ENCODE assay signal across 10 cellular contexts in the genomic region with DNA sequence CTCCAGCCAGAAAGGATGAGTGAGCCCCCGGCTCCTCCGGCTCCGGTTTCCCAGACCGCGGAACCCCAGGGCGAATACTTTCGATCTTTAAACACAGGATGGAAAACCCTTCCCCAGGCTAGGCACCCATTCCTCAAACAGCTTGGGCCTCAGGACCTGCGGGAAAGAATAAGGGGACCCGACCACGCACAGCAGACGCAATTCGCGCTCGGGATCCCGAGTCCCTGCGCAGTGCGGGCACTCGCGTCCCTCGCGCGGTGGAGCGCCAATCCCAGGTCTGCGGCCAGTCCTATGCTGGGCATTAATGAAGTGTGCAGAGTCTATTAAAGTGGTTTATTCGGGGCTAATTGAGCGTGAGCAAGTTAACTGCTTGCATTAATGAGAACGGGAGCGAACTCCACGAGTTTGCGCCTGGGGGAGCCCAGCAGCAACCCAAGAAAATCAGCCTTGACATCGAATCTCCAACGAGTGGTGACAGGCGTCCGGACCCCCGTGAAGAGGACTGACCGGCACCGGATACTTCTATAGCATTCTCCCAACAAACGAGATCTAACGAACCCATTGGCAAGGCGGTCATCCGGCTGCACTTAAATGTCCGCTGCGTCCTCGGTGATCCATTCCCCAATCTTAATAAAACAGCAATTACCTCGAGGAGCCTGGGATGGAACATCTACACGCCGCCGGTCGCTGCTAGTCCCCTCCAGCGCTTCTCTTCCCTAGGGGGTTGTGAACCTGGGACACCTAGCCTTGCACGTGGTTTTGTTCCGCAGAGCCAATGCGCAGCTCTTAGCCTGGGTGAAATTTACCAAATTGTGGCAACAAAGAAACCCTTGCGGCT. TPM values are rescaled to one million over a fixed set of nuclear protein-coding genes. Genes with fewer than 3 reads are reported as not detected.
A peak's percentile ranks its signal among the peaks of the same experiment; 100 is the strongest.
DNase-seq lines count a peak whose midpoint lies in the region; TF ChIP-seq lines count a peak whose summit lies in the region.
"Had no signal": no experiment of that assay in that cellular context is flagged by ENCODE, and none has a peak within 500 bp of the region (broad histone marks: within the 10 kb centered on the region; RNA-seq: fewer than 3 reads in every experiment).

No MANE protein-coding gene starts in this region.

- H3K4me1 ChIP-seq in endodermal cell (ENCODE audit: control insufficient read depth, insufficient read depth, low read length), result no peaks in the 10 kb centered on the region

- H3K4me1 Mint-ChIP-seq in endodermal cell (peaks cover 15% of the 10 kb centered on the region), nephron progenitor cell (peaks cover 80% of the 10 kb centered on the region)

- H3K27ac ChIP-seq in endodermal cell (ENCODE audit: low read depth, low read length), result no peak overlapping the region
- H3K27ac ChIP-seq: epithelial cell of prostate had no signal

- no peaks in the 10 kb centered on the region for H3K36me3 ChIP-seq in endodermal cell (ENCODE audit: control insufficient read depth, insufficient read depth, low read length)

- H3K27ac Mint-ChIP-seq in endodermal cell (no peak overlapping the region), nephron progenitor cell (no peak overlapping the region)

- H3K9ac ChIP-seq in endodermal cell (ENCODE audit: extremely low read depth, low read length, poor library complexity, severe bottlenecking), result no peak overlapping the region

- H3K27me3 ChIP-seq in endodermal cell (ENCODE audit: control insufficient read depth, insufficient read depth, low read length, poor library complexity, severe bottlenecking), result peaks cover 99% of the 10 kb centered on the region

- TF ChIP-seq CTCF in AG09309 (IDR thresholded peaks at IDR 0.05; ENCODE audit: control insufficient read depth, insufficient read depth, low read depth, low read length, missing control alignments) (no peak), HFF-Myc (IDR thresholded peaks at IDR 0.05; ENCODE audit: low read depth, low read length, missing control alignments) (no peak), endodermal cell (conservative IDR thresholded peaks at IDR 0.05) (no peak), nephron progenitor cell (IDR thresholded peaks at IDR 0.05) (no peak)

- 1 to 4% methylated on average over 26 to 54 of the region's 54 CpGs for WGBS in endodermal cell (ENCODE audit: insufficient coverage in 1 of 2, insufficient read length in 1 of 2), 2 experiments

- no peak for DNase-seq in AG09309 (ENCODE audit: low read depth)
- DNase-seq in HFF-Myc (ENCODE audit: extremely low read depth, low read depth), result no peak
- peak; percentile 68 for DNase-seq in endodermal cell
- DNase-seq in nephron progenitor cell, result peak; percentile 45
- no peak for DNase-seq in NK-92 (lab: John Stamatoyannopoulos, UW; ENCODE audit: unreplicated experiment)
- no peak for DNase-seq in amygdala (lab: John Stamatoyannopoulos, UW)
- no peak for DNase-seq in stimulated activated CD8-positive, alpha-beta memory T cell treated with anti-CD3 and anti-CD28 coated beads, Interleukin-4, amount 100 ng/mL, for 48 hours
- DNase-seq in NCI-H510A treated with DMSO at 0.1 percent for 48 hours (lab: John Stamatoyannopoulos, UW), result no peak
- DNase-seq: stimulated activated CD4-positive, alpha-beta T cell treated with anti-CD3 and anti-CD28 coated beads, Interleukin-2, amount 100 ng/mL, for 24 hours had no signal

- peak overlapping the region; percentile 50 for H3K4me3 Mint-ChIP-seq in endodermal cell
- H3K4me3 Mint-ChIP-seq in nephron progenitor cell, result peak overlapping the region; percentile 93

- H3K27me3 Mint-ChIP-seq in endodermal cell (ENCODE audit: insufficient read depth) (peaks cover 99% of the 10 kb centered on the region), nephron progenitor cell (ENCODE audit: low read depth, poor library complexity) (peaks cover 83% of the 10 kb centered on the region)

- H3K36me3 Mint-ChIP-seq in endodermal cell (ENCODE audit: low read depth) (no peaks in the 10 kb centered on the region), nephron progenitor cell (ENCODE audit: low read depth) (peaks cover 45% of the 10 kb centered on the region)

- H3K4me3 ChIP-seq in AG09309 (ENCODE audit: control insufficient read depth, low read depth, low read length) (peak overlapping the region; percentile 86), HFF-Myc (replicated peaks; ENCODE audit: low read depth, low read length) (peak overlapping the region; percentile 62), endodermal cell (ENCODE audit: low read length) (peak overlapping the region; percentile 39)

- H3K9me3 Mint-ChIP-seq in endodermal cell (peaks cover 2% of the 10 kb centered on the region), nephron progenitor cell (no peaks in the 10 kb centered on the region)

- no peaks in the 10 kb centered on the region for H3K9me3 ChIP-seq in endodermal cell (ENCODE audit: control insufficient read depth, low read length)

RNA-seq across cellular contexts. Expression of gene OSR1, which starts 1.7 kb away (rescaled TPM):
- total RNA-seq in endodermal cell, result not detected
- 0.82 TPM for polyA plus RNA-seq in endodermal cell (2013, experiment 1 of 2)
- polyA plus RNA-seq in endodermal cell (2013, experiment 2 of 2), result 0.46 TPM

Comparison
In these comparisons a context has a peak if more than half of its experiments do, and no peak if none do; other contexts are left out.
1. DNase-seq: peak in endodermal cell (single experiment) and nephron progenitor cell (single experiment); none in AG09309 (single experiment), HFF-Myc (single experiment), NK-92 (single experiment), amygdala (0 of 56), stimulated activated CD8-positive, alpha-beta memory T cell treated with anti-CD3 and anti-CD28 coated beads, Interleukin-4, amount 100 ng/mL, for 48 hours (single experiment) and NCI-H510A treated with DMSO at 0.1 percent for 48 hours (single experiment).
2. Peak in every context shown above with its lines, with median percentiles within 50 percentile points of each other: H3K4me3 ChIP-seq.